Comparison of ENCODE assay signal across 34 cellular contexts in genomic region chr2:17845806-17846205, GRCh38. TPM values are rescaled to one million over a fixed set of nuclear protein-coding genes. Genes with fewer than 3 reads are reported as not detected.
"Had no signal": no experiment of that assay in that cellular context is flagged by ENCODE, and none has a peak within 500 bp of the region (broad histone marks: within the 10 kb centered on the region; RNA-seq: fewer than 3 reads in every experiment).

No MANE protein-coding gene starts in this region.

- H3K27me3 Mint-ChIP-seq: stimulated activated memory B cell treated with anti-CD40 and anti-IgM and Interleukin-4, amounts not matched to agents 10 μg/mL and 1 μg/mL and 100 μg/mL, for 72 hours; stimulated activated naive B cell treated with anti-CD40 and anti-IgM and Interleukin-4, amounts not matched to agents 10 μg/mL and 1 μg/mL and 100 μg/mL, for 72 hours; stimulated activated naive CD8-positive, alpha-beta T cell treated with anti-CD3 and anti-CD28 coated beads, Interleukin-15, amount 100 ng/mL, for 72 hours had no signal

- FAIRE-seq: urothelium cell line had no signal

- H3K9me3 Mint-ChIP-seq: stimulated activated effector memory CD8-positive, alpha-beta T cell treated with anti-CD3 and anti-CD28 coated beads, Interleukin-12 subunit alpha, Interleukin-12 subunit beta, amount 100 ng/mL, for 72 hours; stimulated activated memory B cell treated with anti-CD40 and anti-IgM and Interleukin-4, amounts not matched to agents 10 μg/mL and 1 μg/mL and 100 μg/mL, for 72 hours; stimulated activated naive B cell treated with anti-CD40 and anti-IgM and Interleukin-4, amounts not matched to agents 10 μg/mL and 1 μg/mL and 100 μg/mL, for 72 hours; stimulated activated naive CD8-positive, alpha-beta T cell treated with anti-CD3 and anti-CD28 coated beads, Interleukin-15, amount 100 ng/mL, for 72 hours; stimulated activated naive CD8-positive, alpha-beta T cell treated with anti-CD3 and anti-CD28 coated beads, Interleukin-15, Interleukin-2, amounts not matched to agents 100 ng/mL and 50 ng/mL, for 24 hours; type B pancreatic cell had no signal

- H3K9me3 ChIP-seq: stomach, suprapubic skin, testis, thoracic aorta, thyroid gland, tibial artery, tibial nerve, transverse colon, upper lobe of left lung, upper lobe of right lung, uterus, vagina had no signal

- DNase-seq: stimulated activated CD4-positive, alpha-beta T cell treated with anti-CD3 and anti-CD28 coated beads, Interleukin-2, amount 100 ng/mL, for 48 hours; stimulated activated CD4-positive, alpha-beta T cell treated with anti-CD3 and anti-CD28 coated beads, Interleukin-4, amount 100 ng/mL, for 1 hour; stimulated activated CD4-positive, alpha-beta T cell treated with anti-CD3 and anti-CD28 coated beads, Interleukin-4, amount 100 ng/mL, for 24 hours; stimulated activated CD4-positive, alpha-beta T cell treated with anti-CD3 and anti-CD28 coated beads, Interleukin-4, amount 100 ng/mL, for 4 hours; stimulated activated CD8-positive, alpha-beta memory T cell treated with anti-CD3 and anti-CD28 coated beads, Interleukin-4, amount 100 ng/mL, for 48 hours; stimulated activated naive B cell treated with anti-CD40 and anti-IgM and Interleukin-4, amounts not matched to agents 10 μg/mL and 1 μg/mL and 100 μg/mL, for 72 hours; stimulated activated naive CD4-positive, alpha-beta T cell; stimulated activated naive CD4-positive, alpha-beta T cell treated with Interleukin-2 at 50 U/mL for 16 hours; stimulated activated naive CD8-positive, alpha-beta T cell treated with anti-CD3 and anti-CD28 coated beads, Interleukin-15, amount 100 ng/mL, for 72 hours; stimulated activated naive CD8-positive, alpha-beta T cell treated with anti-CD3 and anti-CD28 coated beads, Interleukin-15, Interleukin-2, amounts not matched to agents 100 U/mL and 50 U/mL, for 24 hours; stomach; substantia nigra; testis; thyroid gland; tibial artery; transverse colon; trophoblast cell; upper lobe of left lung; upper lobe of right lung; uterus had no signal

- ATAC-seq: stimulated activated effector memory CD8-positive, alpha-beta T cell treated with anti-CD3 and anti-CD28 coated beads, Interleukin-12 subunit alpha, Interleukin-12 subunit beta, amount 100 ng/mL, for 72 hours; stimulated activated memory B cell treated with anti-CD40 and anti-IgM and Interleukin-4, amounts not matched to agents 10 μg/mL and 1 μg/mL and 100 μg/mL, for 72 hours; stimulated activated naive B cell treated with anti-CD40 and anti-IgM and Interleukin-4, amounts not matched to agents 10 μg/mL and 1 μg/mL and 100 μg/mL, for 72 hours; stimulated activated naive CD8-positive, alpha-beta T cell treated with anti-CD3 and anti-CD28 coated beads, Interleukin-15, amount 100 ng/mL, for 72 hours; stimulated activated naive CD8-positive, alpha-beta T cell treated with anti-CD3 and anti-CD28 coated beads, Interleukin-15, Interleukin-2, amounts not matched to agents 100 U/mL and 50 U/mL, for 24 hours; upper lobe of right lung had no signal

- H3K27ac ChIP-seq: stomach, suprapubic skin, testis, thoracic aorta, thyroid gland, tibial artery, tibial nerve, transverse colon, upper lobe of left lung, upper lobe of right lung, uterus, vagina had no signal

- H3K27ac Mint-ChIP-seq: stimulated activated effector memory CD8-positive, alpha-beta T cell treated with anti-CD3 and anti-CD28 coated beads, Interleukin-12 subunit alpha, Interleukin-12 subunit beta, amount 100 ng/mL, for 72 hours; stimulated activated memory B cell treated with anti-CD40 and anti-IgM and Interleukin-4, amounts not matched to agents 10 μg/mL and 1 μg/mL and 100 μg/mL, for 72 hours; stimulated activated naive B cell treated with anti-CD40 and anti-IgM and Interleukin-4, amounts not matched to agents 10 μg/mL and 1 μg/mL and 100 μg/mL, for 72 hours; stimulated activated naive CD8-positive, alpha-beta T cell treated with anti-CD3 and anti-CD28 coated beads, Interleukin-15, amount 100 ng/mL, for 72 hours; stimulated activated naive CD8-positive, alpha-beta T cell treated with anti-CD3 and anti-CD28 coated beads, Interleukin-15, Interleukin-2, amounts not matched to agents 100 ng/mL and 50 ng/mL, for 24 hours; type B pancreatic cell had no signal

- H3K4me1 Mint-ChIP-seq: stimulated activated effector memory CD8-positive, alpha-beta T cell treated with anti-CD3 and anti-CD28 coated beads, Interleukin-12 subunit alpha, Interleukin-12 subunit beta, amount 100 ng/mL, for 72 hours; stimulated activated memory B cell treated with anti-CD40 and anti-IgM and Interleukin-4, amounts not matched to agents 10 μg/mL and 1 μg/mL and 100 μg/mL, for 72 hours; stimulated activated naive CD8-positive, alpha-beta T cell treated with anti-CD3 and anti-CD28 coated beads, Interleukin-15, amount 100 ng/mL, for 72 hours had no signal

- H3K36me3 ChIP-seq: stomach, suprapubic skin, thoracic aorta, thyroid gland, tibial artery, tibial nerve, transverse colon, upper lobe of left lung, upper lobe of right lung, uterus, vagina had no signal

- H3K4me3 Mint-ChIP-seq: stimulated activated effector memory CD8-positive, alpha-beta T cell treated with anti-CD3 and anti-CD28 coated beads, Interleukin-12 subunit alpha, Interleukin-12 subunit beta, amount 100 ng/mL, for 72 hours; stimulated activated memory B cell treated with anti-CD40 and anti-IgM and Interleukin-4, amounts not matched to agents 10 μg/mL and 1 μg/mL and 100 μg/mL, for 72 hours; stimulated activated naive B cell treated with anti-CD40 and anti-IgM and Interleukin-4, amounts not matched to agents 10 μg/mL and 1 μg/mL and 100 μg/mL, for 72 hours; stimulated activated naive CD8-positive, alpha-beta T cell treated with anti-CD3 and anti-CD28 coated beads, Interleukin-15, amount 100 ng/mL, for 72 hours; stimulated activated naive CD8-positive, alpha-beta T cell treated with anti-CD3 and anti-CD28 coated beads, Interleukin-15, Interleukin-2, amounts not matched to agents 100 ng/mL and 50 ng/mL, for 24 hours; type B pancreatic cell had no signal

- H3K27me3 ChIP-seq: stomach, suprapubic skin, testis, thyroid gland, tibial artery, tibial nerve, transverse colon, upper lobe of left lung, upper lobe of right lung, uterus, vagina had no signal

- H3K36me3 Mint-ChIP-seq: stimulated activated effector memory CD8-positive, alpha-beta T cell treated with anti-CD3 and anti-CD28 coated beads, Interleukin-12 subunit alpha, Interleukin-12 subunit beta, amount 100 ng/mL, for 72 hours; stimulated activated memory B cell treated with anti-CD40 and anti-IgM and Interleukin-4, amounts not matched to agents 10 μg/mL and 1 μg/mL and 100 μg/mL, for 72 hours; stimulated activated naive B cell treated with anti-CD40 and anti-IgM and Interleukin-4, amounts not matched to agents 10 μg/mL and 1 μg/mL and 100 μg/mL, for 72 hours; type B pancreatic cell had no signal

- H3K4me1 ChIP-seq: stomach, suprapubic skin, thyroid gland, tibial artery, tibial nerve, transverse colon, upper lobe of left lung, upper lobe of right lung, uterus, vagina had no signal

- H3K4me3 ChIP-seq: stomach, suprapubic skin, testis, thoracic aorta, thyroid gland, tibial artery, tibial nerve, transverse colon, upper lobe of left lung, upper lobe of right lung, uterus, vagina had no signal

RNA-seq across cellular contexts. Expression of gene MSGN1, which starts 29.5 kb away (rescaled TPM):
- total RNA-seq: stomach, subcutaneous adipose tissue, suprapubic skin, temporal lobe, testis, thoracic aorta, thyroid gland, tibial nerve, upper lobe of left lung, upper lobe of right lung, ureter, urinary bladder, uterus, vagina had no signal
- polyA plus RNA-seq: thymus, urinary bladder had no signal
